ENCODE assay signal across 11 cellular contexts in genomic region chr20:49590163-49591017, GRCh38. TPM values are rescaled to one million over a fixed set of nuclear protein-coding genes. Genes with fewer than 3 reads are reported as not detected.
DNase-seq lines count a peak whose midpoint lies in the region; ATAC-seq and TF ChIP-seq lines count a peak whose summit lies in the region.
"Had no signal": no experiment of that assay in that cellular context is flagged by ENCODE, and none has a peak within 500 bp of the region (broad histone marks: within the 10 kb centered on the region; RNA-seq: fewer than 3 reads in every experiment).

No MANE protein-coding gene starts in this region.

- H3K4me3 ChIP-seq in lower lobe of right lung, result no peak overlapping the region

- H3K36me3 Mint-ChIP-seq in CD14-positive monocyte (peaks cover 5 to 7% of the 10 kb centered on the region in 2 donors), glutamatergic neuron (ENCODE audit: unreplicated experiment) (no peaks in the 10 kb centered on the region)
- H3K36me3 Mint-ChIP-seq in activated T-cell treated with anti-CD3 and anti-CD28 coated beads, Interleukin-2, amount 50 U/mL, for 72 hours (ENCODE audit: insufficient read depth in 2 of 2), result peaks cover 11 to 29% of the 10 kb centered on the region in 2 donors
- H3K36me3 Mint-ChIP-seq: T-cell had no signal

- H3K27me3 Mint-ChIP-seq in CD14-positive monocyte (ENCODE audit: low read depth in 3 of 3) (peaks cover 8 to 13% (median 9%) of the 10 kb centered on the region in 3 donors), glutamatergic neuron (ENCODE audit: unreplicated experiment) (peaks cover 12% of the 10 kb centered on the region)
- H3K27me3 Mint-ChIP-seq in activated T-cell treated with anti-CD3 and anti-CD28 coated beads, Interleukin-2, amount 50 U/mL, for 72 hours (ENCODE audit: low read depth), result peaks cover 9% of the 10 kb centered on the region

- H3K4me1 ChIP-seq in lower lobe of right lung, result peaks cover 44% of the 10 kb centered on the region

- DNase-seq in CD14-positive monocyte (ENCODE audit: low spot score) (no peak), GF-D8 (lab: John Stamatoyannopoulos, UW) (peak; percentile 57), lower lobe of right lung (no peak), glutamatergic neuron (no peak)
- no peak for DNase-seq in activated T-cell treated with anti-CD3 and anti-CD28 coated beads, Interleukin-2, amount 50 U/mL, for 72 hours
- DNase-seq: anterior cingulate cortex, NCI-H1092 treated with DMSO at 0.1 percent for 48 hours, T-cell had no signal

- no peak overlapping the region for H3K4me3 Mint-ChIP-seq in CD14-positive monocyte
- peak overlapping the region; percentile 82 to 91 for H3K4me3 Mint-ChIP-seq in activated T-cell treated with anti-CD3 and anti-CD28 coated beads, Interleukin-2, amount 50 U/mL, for 72 hours
- H3K4me3 Mint-ChIP-seq in glutamatergic neuron (ENCODE audit: unreplicated experiment), result no peak overlapping the region
- H3K4me3 Mint-ChIP-seq: T-cell had no signal

- H3K9me3 Mint-ChIP-seq in CD14-positive monocyte (peaks cover 6 to 20% (median 11%) of the 10 kb centered on the region in 7 donors), glutamatergic neuron (ENCODE audit: unreplicated experiment) (no peaks in the 10 kb centered on the region)
- H3K9me3 Mint-ChIP-seq in activated T-cell treated with anti-CD3 and anti-CD28 coated beads, Interleukin-2, amount 50 U/mL, for 72 hours, result peaks cover 3 to 10% of the 10 kb centered on the region in 2 donors
- H3K9me3 Mint-ChIP-seq: T-cell had no signal

- H3K27me3 ChIP-seq in lower lobe of right lung (ENCODE audit: low read depth), result no peaks in the 10 kb centered on the region

- H3K27ac Mint-ChIP-seq in CD14-positive monocyte (peak overlapping the region; percentile 7 to 84 (median 53)), glutamatergic neuron (ENCODE audit: unreplicated experiment) (no peak overlapping the region)
- peak overlapping the region; percentile 95 for H3K27ac Mint-ChIP-seq in activated T-cell treated with anti-CD3 and anti-CD28 coated beads, Interleukin-2, amount 50 U/mL, for 72 hours

- no peak for TF ChIP-seq CTCF in CD14-positive monocyte (IDR thresholded peaks at IDR 0.05)
- no peak for TF ChIP-seq CTCF in lower lobe of right lung (IDR thresholded peaks at IDR 0.05)
- TF ChIP-seq CTCF in glutamatergic neuron (IDR thresholded peaks at IDR 0.05; ENCODE audit: partially characterized antibody, unreplicated experiment), result no peak

- no peaks in the 10 kb centered on the region for H3K9me3 ChIP-seq in lower lobe of right lung

- peak overlapping the region; percentile 69 for H3K27ac ChIP-seq in lower lobe of right lung

- intact Hi-C loops in CD14-positive monocyte (cut with micrococcal nuclease) (no loop called here), lower lobe of right lung (cut with DNase I) (no loop called here)

- H3K4me1 Mint-ChIP-seq in CD14-positive monocyte (peaks cover 28% of the 10 kb centered on the region), glutamatergic neuron (ENCODE audit: low read depth, unreplicated experiment) (peaks cover 4% of the 10 kb centered on the region)
- H3K4me1 Mint-ChIP-seq in activated T-cell treated with anti-CD3 and anti-CD28 coated beads, Interleukin-2, amount 50 U/mL, for 72 hours (ENCODE audit: low read depth), result peaks cover 70% of the 10 kb centered on the region

- no peaks in the 10 kb centered on the region for H3K36me3 ChIP-seq in lower lobe of right lung

- no peak for ATAC-seq in activated T-cell treated with anti-CD3 and anti-CD28 coated beads, Interleukin-2, amount 50 U/mL, for 72 hours (replicated peaks in 1 of 2)
- ATAC-seq in lower lobe of right lung (no peak), HG02884 (IDR thresholded peaks at IDR 0.05; ENCODE audit: unreplicated experiment) (no peak), HG02798 (IDR thresholded peaks at IDR 0.05; ENCODE audit: poor library complexity, unreplicated experiment) (no peak)
- ATAC-seq: sciatic nerve, T-cell had no signal

RNA-seq across cellular contexts. Expression of gene PTGIS, which starts 22.5 kb away (rescaled TPM):
- not detected for polyA plus RNA-seq in CD14-positive monocyte
- total RNA-seq in activated T-cell treated with anti-CD3 and anti-CD28 coated beads, Interleukin-2, amount 50 U/mL, for 72 hours, result 1 to 10 TPM; 1.8 to 6.3 TPM
- total RNA-seq in lower lobe of right lung (41.2 TPM), glutamatergic neuron (ENCODE audit: unreplicated experiment) (0.12 TPM)

Comparison
In these comparisons a context has a peak if more than half of its experiments do, and no peak if none do; other contexts are left out.
1. H3K4me3 Mint-ChIP-seq: peak in activated T-cell treated with anti-CD3 and anti-CD28 coated beads, Interleukin-2, amount 50 U/mL, for 72 hours (2 of 2); none in CD14-positive monocyte (0 of 2) and glutamatergic neuron (single experiment).